In the genomic region with DNA sequence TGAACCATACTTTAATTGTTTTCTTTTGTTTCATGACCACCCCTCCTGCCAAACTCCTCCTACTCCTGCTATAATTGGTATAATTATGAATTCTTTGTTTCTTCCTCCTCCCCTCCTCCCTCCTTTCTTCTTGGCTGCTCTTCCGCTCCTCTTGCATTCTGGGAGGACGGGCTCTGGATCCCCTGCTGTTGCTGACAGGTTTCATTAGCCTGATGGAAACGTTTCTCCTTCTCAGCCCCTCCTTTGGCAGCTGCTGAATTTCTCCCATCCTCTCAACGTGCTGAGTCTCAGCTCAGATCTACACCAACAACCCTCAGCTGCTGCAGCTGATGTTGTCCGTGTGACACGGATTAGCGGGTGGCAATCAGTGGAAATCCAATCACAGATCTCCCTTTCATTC, we compare ENCODE assay signal across 17 cellular contexts.
A peak's percentile ranks its signal among the peaks of the same experiment; 100 is the strongest.
DNase-seq lines count a peak whose midpoint lies in the region; FAIRE-seq and TF ChIP-seq lines count a peak whose summit lies in the region.
"Had no signal": no experiment of that assay in that cellular context is flagged by ENCODE, and none has a peak within 500 bp of the region (broad histone marks: within the 10 kb centered on the region; RNA-seq: fewer than 3 reads in every experiment).

No MANE protein-coding gene starts in this region.

- TF ChIP-seq CTCF in D721Med (IDR thresholded peaks at IDR 0.05; ENCODE audit: insufficient read depth, missing control alignments) = no peak
- no peak for TF ChIP-seq CTCF in HEK293 (tag by site-specific recombination; IDR thresholded peaks at IDR 0.05)
- no peak for TF ChIP-seq CTCF in OCI-LY7 (conservative IDR thresholded peaks at IDR 0.05; ENCODE audit: low read length)

- no peak overlapping the region for H3K27ac ChIP-seq in HEK293 (ENCODE audit: extremely low read depth, low read depth, low read length)
- H3K27ac ChIP-seq in OCI-LY7 (ENCODE audit: low read depth, low read length, poor library complexity, severe bottlenecking) = no peak overlapping the region
- H3K27ac ChIP-seq: right atrium auricular region had no signal

- POLR2A ChIA-PET in HEK293 (lab: Yijun Ruan, JAX) = no interaction called here
- POLR2A ChIA-PET in OCI-LY7 (lab: Charles Lee) = interaction anchor here (0.8 kb wide), 1 partner anchor 11 kb away, joined by 3 read pairs; no protein-coding TSS in a partner anchor

- H3K9me2 ChIP-seq in OCI-LY7 (ENCODE audit: insufficient read depth, low read length) = no peaks in the 10 kb centered on the region

- no peak overlapping the region for H2AFZ ChIP-seq in OCI-LY7 (ENCODE audit: low read length)

- H3K36me3 ChIP-seq in HEK293 (ENCODE audit: control insufficient read depth in 2 of 2, insufficient read depth in 1 of 2, low read length in 2 of 2) (no peaks in the 10 kb centered on the region), OCI-LY7 (ENCODE audit: insufficient read depth, low read length) (no peaks in the 10 kb centered on the region)
- H3K36me3 ChIP-seq: right atrium auricular region had no signal

- peak; percentile 42 for DNase-seq in D721Med (ENCODE audit: insufficient read length, low spot score)
- DNase-seq in SK-N-DZ (ENCODE audit: low spot score) = peak; percentile 71
- peak; percentile 8 for DNase-seq in midbrain (lab: John Stamatoyannopoulos, UW)
- DNase-seq in A172 (ENCODE audit: low spot score) = no peak
- no peak for DNase-seq in OCI-LY7 (ENCODE audit: low spot score)
- no peak for DNase-seq in NCI-H187 treated with DMSO at 0.1 percent for 48 hours (lab: John Stamatoyannopoulos, UW)
- no peak for DNase-seq in DMS79 treated with DMSO at 0.1 percent for 48 hours (lab: John Stamatoyannopoulos, UW)
- DNase-seq: activated CD4-positive, alpha-beta memory T cell treated with anti-CD3 and anti-CD28 coated beads, Interleukin-2, amount 10 ng/mL, durations not matched to agents 7 days and 5 days; amniotic stem cell; cortex of kidney; GDM1; MV-4-11; naive B cell; stimulated activated CD4-positive, alpha-beta T cell treated with anti-CD3 and anti-CD28 coated beads, Interleukin-2, amount 100 ng/mL, for 24 hours; stimulated activated CD8-positive, alpha-beta memory T cell treated with anti-CD3 and anti-CD28 coated beads, Interleukin-4, amount 100 ng/mL, for 48 hours had no signal

- intact Hi-C loops in OCI-LY7 (cut with micrococcal nuclease; ENCODE audit: unreplicated experiment) = no loop called here

- H3K4me2 ChIP-seq in OCI-LY7 (ENCODE audit: low read length) = no peak overlapping the region

- H3K79me2 ChIP-seq in OCI-LY7 (ENCODE audit: insufficient read depth, low read depth, low read length) = no peaks in the 10 kb centered on the region

- no peak for FAIRE-seq in D721Med (lab: Jason Lieb, UNC)

- no TSS peak for BruUV-seq in OCI-LY7 (replicated peaks; lab: Mats Ljungman, UMichigan)

- no peaks in the 10 kb centered on the region for H4K20me1 ChIP-seq in OCI-LY7 (ENCODE audit: insufficient read depth, low read length)

- H3K4me1 ChIP-seq in HEK293 (ENCODE audit: control insufficient read depth, insufficient read depth, low read length) (no peaks in the 10 kb centered on the region), OCI-LY7 (ENCODE audit: insufficient read depth, low read length, poor library complexity, severe bottlenecking) (no peaks in the 10 kb centered on the region)
- H3K4me1 ChIP-seq: right atrium auricular region had no signal

- CTCF ChIA-PET in HEK293 (lab: Yijun Ruan, JAX) (no interaction called here), OCI-LY7 (lab: Charles Lee; ENCODE audit: unreplicated experiment) (no interaction called here)

- H3K4me3 ChIP-seq in HEK293 (ENCODE audit: low read depth, low read length) (no peak overlapping the region), OCI-LY7 (ENCODE audit: low read depth, low read length, poor library complexity, severe bottlenecking) (no peak overlapping the region)
- H3K4me3 ChIP-seq: right atrium auricular region had no signal

- H3K9me3 ChIP-seq in HEK293 (ENCODE audit: control insufficient read depth, insufficient read depth, low read depth, low read length) (no peaks in the 10 kb centered on the region), OCI-LY7 (ENCODE audit: low read length) (no peaks in the 10 kb centered on the region)
- H3K9me3 ChIP-seq: right atrium auricular region had no signal

TF ChIP-seq in HEK293, 187 proteins besides CTCF, POLR2A, EP300 and RAD21 (continues in another document):
- peak; percentile 40; the same call in 1 of the 2 replicates for TF ChIP-seq WT1 (tag by site-specific recombination; IDR thresholded peaks at IDR 0.05)
- TF ChIP-seq, protein P1, sequence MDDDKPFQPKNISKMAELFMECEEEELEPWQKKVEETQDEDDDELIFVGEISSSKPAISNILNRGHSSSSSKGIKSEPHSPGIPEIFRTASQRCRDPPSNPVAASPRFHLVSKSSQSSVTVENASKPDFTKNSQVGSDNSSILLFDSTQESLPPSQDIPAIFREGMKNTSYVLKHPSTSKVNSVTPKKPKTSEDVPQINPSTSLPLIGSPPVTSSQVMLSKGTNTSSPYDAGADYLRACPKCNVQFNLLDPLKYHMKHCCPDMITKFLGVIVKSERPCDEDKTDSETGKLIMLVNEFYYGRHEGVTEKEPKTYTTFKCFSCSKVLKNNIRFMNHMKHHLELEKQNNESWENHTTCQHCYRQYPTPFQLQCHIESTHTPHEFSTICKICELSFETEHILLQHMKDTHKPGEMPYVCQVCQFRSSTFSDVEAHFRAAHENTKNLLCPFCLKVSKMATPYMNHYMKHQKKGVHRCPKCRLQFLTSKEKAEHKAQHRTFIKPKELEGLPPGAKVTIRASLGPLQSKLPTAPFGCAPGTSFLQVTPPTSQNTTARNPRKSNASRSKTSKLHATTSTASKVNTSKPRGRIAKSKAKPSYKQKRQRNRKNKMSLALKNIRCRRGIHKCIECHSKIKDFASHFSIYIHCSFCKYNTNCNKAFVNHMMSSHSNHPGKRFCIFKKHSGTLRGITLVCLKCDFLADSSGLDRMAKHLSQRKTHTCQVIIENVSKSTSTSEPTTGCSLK (tag by site-specific recombination; IDR thresholded peaks at IDR 0.05) = no peak
- TF ChIP-seq, protein P2, sequence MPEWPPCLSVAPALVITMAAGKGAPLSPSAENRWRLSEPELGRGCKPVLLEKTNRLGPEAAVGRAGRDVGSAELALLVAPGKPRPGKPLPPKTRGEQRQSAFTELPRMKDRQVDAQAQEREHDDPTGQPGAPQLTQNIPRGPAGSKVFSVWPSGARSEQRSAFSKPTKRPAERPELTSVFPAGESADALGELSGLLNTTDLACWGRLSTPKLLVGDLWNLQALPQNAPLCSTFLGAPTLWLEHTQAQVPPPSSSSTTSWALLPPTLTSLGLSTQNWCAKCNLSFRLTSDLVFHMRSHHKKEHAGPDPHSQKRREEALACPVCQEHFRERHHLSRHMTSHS (tag by site-specific recombination; IDR thresholded peaks at IDR 0.05) = no peak
- TF ChIP-seq ZNF366 (tag by site-specific recombination; conservative IDR thresholded peaks at IDR 0.05) = no peak
- TF ChIP-seq, protein P3, sequence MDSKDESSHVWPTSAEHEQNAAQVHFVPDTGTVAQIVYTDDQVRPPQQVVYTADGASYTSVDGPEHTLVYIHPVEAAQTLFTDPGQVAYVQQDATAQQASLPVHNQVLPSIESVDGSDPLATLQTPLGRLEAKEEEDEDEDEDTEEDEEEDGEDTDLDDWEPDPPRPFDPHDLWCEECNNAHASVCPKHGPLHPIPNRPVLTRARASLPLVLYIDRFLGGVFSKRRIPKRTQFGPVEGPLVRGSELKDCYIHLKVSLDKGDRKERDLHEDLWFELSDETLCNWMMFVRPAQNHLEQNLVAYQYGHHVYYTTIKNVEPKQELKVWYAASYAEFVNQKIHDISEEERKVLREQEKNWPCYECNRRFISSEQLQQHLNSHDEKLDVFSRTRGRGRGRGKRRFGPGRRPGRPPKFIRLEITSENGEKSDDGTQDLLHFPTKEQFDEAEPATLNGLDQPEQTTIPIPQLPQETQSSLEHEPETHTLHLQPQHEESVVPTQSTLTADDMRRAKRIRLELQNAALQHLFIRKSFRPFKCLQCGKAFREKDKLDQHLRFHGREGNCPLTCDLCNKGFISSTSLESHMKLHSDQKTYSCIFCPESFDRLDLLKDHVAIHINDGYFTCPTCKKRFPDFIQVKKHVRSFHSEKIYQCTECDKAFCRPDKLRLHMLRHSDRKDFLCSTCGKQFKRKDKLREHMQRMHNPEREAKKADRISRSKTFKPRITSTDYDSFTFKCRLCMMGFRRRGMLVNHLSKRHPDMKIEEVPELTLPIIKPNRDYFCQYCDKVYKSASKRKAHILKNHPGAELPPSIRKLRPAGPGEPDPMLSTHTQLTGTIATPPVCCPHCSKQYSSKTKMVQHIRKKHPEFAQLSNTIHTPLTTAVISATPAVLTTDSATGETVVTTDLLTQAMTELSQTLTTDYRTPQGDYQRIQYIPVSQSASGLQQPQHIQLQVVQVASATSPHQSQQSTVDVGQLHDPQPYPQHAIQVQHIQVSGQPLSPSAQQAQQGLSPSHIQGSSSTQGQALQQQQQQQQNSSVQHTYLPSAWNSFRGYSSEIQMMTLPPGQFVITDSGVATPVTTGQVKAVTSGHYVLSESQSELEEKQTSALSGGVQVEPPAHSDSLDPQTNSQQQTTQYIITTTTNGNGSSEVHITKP (tag by site-specific recombination; IDR thresholded peaks at IDR 0.05) = no peak
- TF ChIP-seq ZNF596 (tag by site-specific recombination; IDR thresholded peaks at IDR 0.05) = no peak
- TF ChIP-seq, protein P4, sequence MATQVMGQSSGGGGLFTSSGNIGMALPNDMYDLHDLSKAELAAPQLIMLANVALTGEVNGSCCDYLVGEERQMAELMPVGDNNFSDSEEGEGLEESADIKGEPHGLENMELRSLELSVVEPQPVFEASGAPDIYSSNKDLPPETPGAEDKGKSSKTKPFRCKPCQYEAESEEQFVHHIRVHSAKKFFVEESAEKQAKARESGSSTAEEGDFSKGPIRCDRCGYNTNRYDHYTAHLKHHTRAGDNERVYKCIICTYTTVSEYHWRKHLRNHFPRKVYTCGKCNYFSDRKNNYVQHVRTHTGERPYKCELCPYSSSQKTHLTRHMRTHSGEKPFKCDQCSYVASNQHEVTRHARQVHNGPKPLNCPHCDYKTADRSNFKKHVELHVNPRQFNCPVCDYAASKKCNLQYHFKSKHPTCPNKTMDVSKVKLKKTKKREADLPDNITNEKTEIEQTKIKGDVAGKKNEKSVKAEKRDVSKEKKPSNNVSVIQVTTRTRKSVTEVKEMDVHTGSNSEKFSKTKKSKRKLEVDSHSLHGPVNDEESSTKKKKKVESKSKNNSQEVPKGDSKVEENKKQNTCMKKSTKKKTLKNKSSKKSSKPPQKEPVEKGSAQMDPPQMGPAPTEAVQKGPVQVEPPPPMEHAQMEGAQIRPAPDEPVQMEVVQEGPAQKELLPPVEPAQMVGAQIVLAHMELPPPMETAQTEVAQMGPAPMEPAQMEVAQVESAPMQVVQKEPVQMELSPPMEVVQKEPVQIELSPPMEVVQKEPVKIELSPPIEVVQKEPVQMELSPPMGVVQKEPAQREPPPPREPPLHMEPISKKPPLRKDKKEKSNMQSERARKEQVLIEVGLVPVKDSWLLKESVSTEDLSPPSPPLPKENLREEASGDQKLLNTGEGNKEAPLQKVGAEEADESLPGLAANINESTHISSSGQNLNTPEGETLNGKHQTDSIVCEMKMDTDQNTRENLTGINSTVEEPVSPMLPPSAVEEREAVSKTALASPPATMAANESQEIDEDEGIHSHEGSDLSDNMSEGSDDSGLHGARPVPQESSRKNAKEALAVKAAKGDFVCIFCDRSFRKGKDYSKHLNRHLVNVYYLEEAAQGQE (tag by site-specific recombination; IDR thresholded peaks at IDR 0.05) = no peak

Comparison
In these comparisons a context has a peak if more than half of its experiments do, and no peak if none do; other contexts are left out.
1. DNase-seq: peak in D721Med (single experiment), SK-N-DZ (single experiment) and midbrain (single experiment); none in A172 (single experiment), OCI-LY7 (single experiment), NCI-H187 treated with DMSO at 0.1 percent for 48 hours (single experiment) and DMS79 treated with DMSO at 0.1 percent for 48 hours (single experiment).